ENCODE assay signal across 29 cellular contexts in genomic region chr7:7478569-7478968, GRCh38. TPM values are rescaled to one million over a fixed set of nuclear protein-coding genes. Genes with fewer than 3 reads are reported as not detected.
DNase-seq lines count a peak whose midpoint lies in the region; ATAC-seq, FAIRE-seq and TF ChIP-seq lines count a peak whose summit lies in the region.
"Had no signal": no experiment of that assay in that cellular context is flagged by ENCODE, and none has a peak within 500 bp of the region (broad histone marks: within the 10 kb centered on the region; RNA-seq: fewer than 3 reads in every experiment).

No MANE protein-coding gene starts in this region.

- FAIRE-seq in urothelium cell line (lab: Jason Lieb, UNC): peak; percentile 70
- FAIRE-seq: A549, D721Med, GM12891, GM19239 had no signal

- no CpG with 5 or more reads among the region's 23 CpGs for WGBS in neuronal stem cell (ENCODE audit: extremely low coverage in 2 of 2, insufficient read length in 2 of 2, insufficient replicate concordance in 1 of 2), 2 donors

- H3K4me3 Mint-ChIP-seq in WTC11: no peak overlapping the region
- H3K4me3 Mint-ChIP-seq: CD14-positive monocyte; CD4-positive, alpha-beta T cell; CD8-positive, alpha-beta memory T cell; GM23338; H9 had no signal

- POLR2A ChIA-PET in WTC11 (lab: Charles Lee): no interaction called here

- CTCF ChIA-PET in WTC11 (lab: Charles Lee): no interaction called here

- H3K18ac ChIP-seq in neuronal stem cell (ENCODE audit: low read length): no peak overlapping the region

- no peak overlapping the region for H3K4me2 ChIP-seq in neuronal stem cell (ENCODE audit: insufficient read depth, low read length, poor library complexity, severe bottlenecking)
- H3K4me2 ChIP-seq: A549; BLaER1 treated with 17β-estradiol and CSF1 and Interleukin-3, amounts not matched to agents 10 nM and 100 nM; GM23338 had no signal

- H3K9me3 ChIP-seq in left ventricle myocardium inferior (replicated peaks): peaks cover under 1% of the 10 kb centered on the region
- no peaks in the 10 kb centered on the region for H3K9me3 ChIP-seq in neuronal stem cell (replicated peaks in 1 of 2; ENCODE audit: control insufficient read depth in 2 of 2, insufficient read depth in 1 of 2, low read depth in 1 of 2, low read length in 2 of 2)
- H3K9me3 ChIP-seq: BE2C had no signal

- H3K4me1 ChIP-seq in left ventricle myocardium inferior: no peaks in the 10 kb centered on the region
- H3K4me1 ChIP-seq in neuronal stem cell (ENCODE audit: control insufficient read depth in 2 of 2, insufficient read depth in 1 of 2, low read depth in 1 of 2, low read length in 2 of 2): no peaks in the 10 kb centered on the region
- H3K4me1 ChIP-seq: A549, BE2C had no signal

- peak overlapping the region; percentile 35 for H2BK5ac ChIP-seq in neuronal stem cell (ENCODE audit: low read length)

- no peaks in the 10 kb centered on the region for H3K27me3 ChIP-seq in left ventricle myocardium inferior (ENCODE audit: low read depth)
- no peaks in the 10 kb centered on the region for H3K27me3 ChIP-seq in neuronal stem cell (ENCODE audit: control insufficient read depth in 3 of 3, insufficient read depth in 3 of 3, low read depth in 1 of 3, low read length in 3 of 3)
- H3K27me3 ChIP-seq: BE2C; BLaER1 treated with 17β-estradiol and CSF1 and Interleukin-3, amounts not matched to agents 10 nM and 100 nM had no signal

- TF ChIP-seq CTCF in left ventricle myocardium inferior (IDR thresholded peaks at IDR 0.05; ENCODE audit: borderline replicate concordance) (no peak), WTC11 (IDR thresholded peaks at IDR 0.05) (no peak)

- H3K36me3 Mint-ChIP-seq in WTC11: peaks cover 12% of the 10 kb centered on the region
- H3K36me3 Mint-ChIP-seq: CD14-positive monocyte; CD8-positive, alpha-beta memory T cell had no signal

- H3K23ac ChIP-seq in neuronal stem cell (ENCODE audit: low read depth, low read length, poor library complexity): peak overlapping the region; percentile 2

- H4K91ac ChIP-seq in neuronal stem cell (ENCODE audit: low read depth, low read length, poor library complexity): no peak overlapping the region

- H3K27ac Mint-ChIP-seq in WTC11: no peak overlapping the region
- H3K27ac Mint-ChIP-seq: CD14-positive monocyte; CD4-positive, alpha-beta T cell; CD8-positive, alpha-beta memory T cell; GM23338; H9 had no signal

- H2BK12ac ChIP-seq in neuronal stem cell (ENCODE audit: low read length): no peak overlapping the region

- H3K4me3 ChIP-seq in left ventricle myocardium inferior (no peak overlapping the region), neuronal stem cell (ENCODE audit: low read length in 2 of 2) (no peak overlapping the region)
- H3K4me3 ChIP-seq: A549; BLaER1 treated with 17β-estradiol and CSF1 and Interleukin-3, amounts not matched to agents 10 nM and 100 nM; GM23338 had no signal

- H2AFZ ChIP-seq in neuronal stem cell (ENCODE audit: low read length): no peak overlapping the region
- H2AFZ ChIP-seq: GM23338 had no signal

- no peak overlapping the region for H3K4ac ChIP-seq in neuronal stem cell (ENCODE audit: low read length)

- H3K4me1 Mint-ChIP-seq in WTC11: no peaks in the 10 kb centered on the region
- H3K4me1 Mint-ChIP-seq: CD14-positive monocyte; CD8-positive, alpha-beta memory T cell; GM23338; H9 had no signal

- H3K14ac ChIP-seq in neuronal stem cell (ENCODE audit: low read length): no peak overlapping the region

- H4K8ac ChIP-seq in neuronal stem cell (ENCODE audit: low read depth, low read length): peak overlapping the region; percentile 43

- intact Hi-C loops in left ventricle myocardium inferior (cut with micrococcal nuclease) (no loop called here), Right ventricle myocardium inferior (cut with DNase I) (no loop called here)

- DNase-seq in left ventricle myocardium inferior (no peak), Right ventricle myocardium inferior (ENCODE audit: missing footprints) (no peak), WTC11 (ENCODE audit: low spot score) (no peak), neuronal stem cell (ENCODE audit: low spot score) (no peak), urothelium cell line (ENCODE audit: low spot score) (no peak)
- DNase-seq: 8988T; ACHN; AML-193; BE2C; CD4-positive, alpha-beta T cell; CD8-positive, alpha-beta memory T cell; DMS 273 treated with DMSO at 0.1 percent for 48 hours; DMS53; DMS79 treated with DMSO at 0.1 percent for 48 hours; GF-D8; H9 had no signal

- H3K36me3 ChIP-seq in left ventricle myocardium inferior: no peaks in the 10 kb centered on the region
- no peaks in the 10 kb centered on the region for H3K36me3 ChIP-seq in neuronal stem cell (replicated peaks in 1 of 2; ENCODE audit: control insufficient read depth in 2 of 2, insufficient read depth in 2 of 2, low read length in 2 of 2)
- H3K36me3 ChIP-seq: BE2C; BLaER1 treated with 17β-estradiol and CSF1 and Interleukin-3, amounts not matched to agents 10 nM and 100 nM had no signal

- peak overlapping the region; percentile 57 for H3K27ac ChIP-seq in left ventricle myocardium inferior (replicated peaks)
- no peak overlapping the region for H3K27ac ChIP-seq in neuronal stem cell (replicated peaks; ENCODE audit: low read length)
- H3K27ac ChIP-seq: A549; BLaER1 treated with 17β-estradiol and CSF1 and Interleukin-3, amounts not matched to agents 10 nM and 100 nM had no signal

- no peak for ATAC-seq in Right ventricle myocardium inferior
- no peak for ATAC-seq in WTC11
- no peak for ATAC-seq in HG02798 (IDR thresholded peaks at IDR 0.05; ENCODE audit: poor library complexity, unreplicated experiment)
- ATAC-seq in GM18861 (IDR thresholded peaks at IDR 0.05; ENCODE audit: unreplicated experiment): no peak
- ATAC-seq: A549, GM23338, HCT116 had no signal

- no peak overlapping the region for H2AK5ac ChIP-seq in neuronal stem cell (ENCODE audit: low read depth, low read length)

- H2BK120ac ChIP-seq in neuronal stem cell (ENCODE audit: low read depth, low read length): no peak overlapping the region

- no peaks in the 10 kb centered on the region for H3K27me3 Mint-ChIP-seq in WTC11 (ENCODE audit: low read depth)

- no peak overlapping the region for H2BK15ac ChIP-seq in neuronal stem cell (ENCODE audit: low read length)

- no peaks in the 10 kb centered on the region for H3K79me1 ChIP-seq in neuronal stem cell (ENCODE audit: low read depth, low read length)

- H3K9me3 Mint-ChIP-seq in WTC11: peaks cover 24% of the 10 kb centered on the region

- H3K9ac ChIP-seq in neuronal stem cell (ENCODE audit: low read depth, low read length, poor library complexity): peak overlapping the region; percentile 44
- H3K9ac ChIP-seq: BLaER1 treated with 17β-estradiol and CSF1 and Interleukin-3, amounts not matched to agents 10 nM and 100 nM had no signal

TF ChIP-seq in WTC11, 78 proteins besides CTCF, POLR2A, EP300 and RAD21:
- 0 out of 2 replicates have a peak, but pooled peaks have one; percentile 27 for TF ChIP-seq ATF6 (CRISPR knock-in tag; IDR thresholded peaks at IDR 0.05)
- TF ChIP-seq STAT6 (CRISPR knock-in tag; conservative IDR thresholded peaks at IDR 0.05; ENCODE audit: low read depth): no peak
- no peak for TF ChIP-seq NR2C2 (CRISPR knock-in tag; IDR thresholded peaks at IDR 0.05)

RNA-seq across cellular contexts. Expression of gene COL28A1, which starts 57.1 kb away (rescaled TPM):
- 1.9 TPM for total RNA-seq in left ventricle myocardium inferior
- total RNA-seq in Right ventricle myocardium inferior: 5.6 TPM
- total RNA-seq in WTC11 (2021): 0.81 to 1.5 TPM (median 1.0 TPM) in 3 replicates
- 0.25 TPM for polyA plus RNA-seq in neuronal stem cell (2013, experiment 1 of 2)
- 0.28 TPM for polyA plus RNA-seq in neuronal stem cell (2013, experiment 2 of 2)
- total RNA-seq: CD8-positive, alpha-beta memory T cell; Daoy; G401; H4 had no signal
- polyA plus RNA-seq: CD14-positive monocyte; CD8-positive, alpha-beta memory T cell had no signal
